ENCODE assay signal across 22 cellular contexts in genomic region chr2:160339726-160340125, GRCh38.
"Had no signal": no experiment of that assay in that cellular context is flagged by ENCODE, and none has a peak within 500 bp of the region (broad histone marks: within the 10 kb centered on the region; RNA-seq: fewer than 3 reads in every experiment).

No MANE protein-coding gene starts in this region.

- H3K27ac ChIP-seq: prostate gland, testis, VCaP had no signal

- ATAC-seq: naive thymus-derived CD8-positive, alpha-beta T cell; stimulated activated memory B cell treated with anti-CD40 and anti-IgM and Interleukin-4, amounts not matched to agents 10 μg/mL and 1 μg/mL and 100 μg/mL, for 72 hours had no signal

- H3K36me3 ChIP-seq: prostate gland, upper lobe of left lung had no signal

- H3K9me3 Mint-ChIP-seq: activated CD4-positive, alpha-beta T cell treated with anti-CD3 and anti-CD28 coated beads, Interleukin-2, amount 10 ng/mL, durations not matched to agents 7 days and 5 days; activated naive CD8-positive, alpha-beta T cell treated with anti-CD3 and anti-CD28 coated beads, Interleukin-2, amount 10 ng/mL, durations not matched to agents 7 days and 5 days; activated T-cell treated with anti-CD3 and anti-CD28 coated beads, Interleukin-2, amount 50 U/mL, for 24 hours; activated T-helper 2 cell treated with anti-CD3 and anti-CD28 coated beads, Interferon-gamma antibody, Interleukin-2, Interleukin-4, amounts not matched to agents 10 μg/mL and 5 μg/mL and 100 μg/mL, durations not matched to agents 14 hours and 24 hours and 36 hours; brain; dendritic cell treated with granulocyte-macrophage colony-stimulating factor and Interleukin-4, amounts not matched to agents 40 ng/mL and 50 ng/mL, for 4 days; naive thymus-derived CD8-positive, alpha-beta T cell; stimulated activated memory B cell treated with anti-CD40 and anti-IgM and Interleukin-4, amounts not matched to agents 10 μg/mL and 1 μg/mL and 100 μg/mL, for 72 hours had no signal

- H3K9me3 ChIP-seq: prostate gland, testis, upper lobe of left lung had no signal

- DNase-seq: activated CD4-positive, alpha-beta T cell treated with anti-CD3 and anti-CD28 coated beads, Interleukin-2, amount 10 ng/mL, durations not matched to agents 7 days and 5 days; activated CD8-positive, alpha-beta memory T cell treated with anti-CD3 and anti-CD28 coated beads for 24 hours; activated CD8-positive, alpha-beta memory T cell treated with anti-CD3 and anti-CD28 coated beads, Interleukin-2, amount 50 U/mL, for 4 hours; activated naive CD4-positive, alpha-beta T cell treated with Interleukin-2 at 50 U/mL for 16 hours; activated naive CD8-positive, alpha-beta T cell treated with anti-CD3 and anti-CD28 coated beads, Interleukin-2, amount 10 ng/mL, durations not matched to agents 7 days and 5 days; activated T-cell treated with anti-CD3 and anti-CD28 coated beads, Interleukin-2, amount 50 U/mL, for 24 hours; effector CD8-positive, alpha-beta T cell; erythroblast; foreskin melanocyte; kidney; naive thymus-derived CD8-positive, alpha-beta T cell; right cardiac atrium; stimulated activated CD4-positive, alpha-beta T cell treated with anti-CD3 and anti-CD28 coated beads, Interleukin-2, amount 100 ng/mL, for 24 hours; testis; upper lobe of left lung had no signal

- H3K27ac Mint-ChIP-seq: activated CD4-positive, alpha-beta T cell treated with anti-CD3 and anti-CD28 coated beads, Interleukin-2, amount 10 ng/mL, durations not matched to agents 7 days and 5 days; activated naive CD8-positive, alpha-beta T cell treated with anti-CD3 and anti-CD28 coated beads, Interleukin-2, amount 10 ng/mL, durations not matched to agents 7 days and 5 days; activated T-helper 2 cell treated with anti-CD3 and anti-CD28 coated beads, Interferon-gamma antibody, Interleukin-2, Interleukin-4, amounts not matched to agents 10 μg/mL and 5 μg/mL and 100 μg/mL, durations not matched to agents 14 hours and 24 hours and 36 hours; dendritic cell treated with granulocyte-macrophage colony-stimulating factor and Interleukin-4, amounts not matched to agents 40 ng/mL and 50 ng/mL, for 4 days; stimulated activated memory B cell treated with anti-CD40 and anti-IgM and Interleukin-4, amounts not matched to agents 10 μg/mL and 1 μg/mL and 100 μg/mL, for 72 hours had no signal

- H3K36me3 Mint-ChIP-seq: brain; stimulated activated memory B cell treated with anti-CD40 and anti-IgM and Interleukin-4, amounts not matched to agents 10 μg/mL and 1 μg/mL and 100 μg/mL, for 72 hours had no signal

- H3K4me1 ChIP-seq: prostate gland had no signal

- H3K4me3 ChIP-seq: lung, prostate gland, testis, upper lobe of left lung had no signal

- H3K4me3 Mint-ChIP-seq: activated CD4-positive, alpha-beta T cell treated with anti-CD3 and anti-CD28 coated beads, Interleukin-2, amount 10 ng/mL, durations not matched to agents 7 days and 5 days; activated naive CD8-positive, alpha-beta T cell treated with anti-CD3 and anti-CD28 coated beads, Interleukin-2, amount 10 ng/mL, durations not matched to agents 7 days and 5 days; activated T-cell treated with anti-CD3 and anti-CD28 coated beads, Interleukin-2, amount 50 U/mL, for 24 hours; dendritic cell treated with granulocyte-macrophage colony-stimulating factor and Interleukin-4, amounts not matched to agents 40 ng/mL and 50 ng/mL, for 4 days; naive thymus-derived CD8-positive, alpha-beta T cell; stimulated activated memory B cell treated with anti-CD40 and anti-IgM and Interleukin-4, amounts not matched to agents 10 μg/mL and 1 μg/mL and 100 μg/mL, for 72 hours had no signal

- H3K27me3 ChIP-seq: testis, upper lobe of left lung had no signal

- H3K27me3 Mint-ChIP-seq: activated CD4-positive, alpha-beta T cell treated with anti-CD3 and anti-CD28 coated beads, Interleukin-2, amount 10 ng/mL, durations not matched to agents 7 days and 5 days; activated naive CD8-positive, alpha-beta T cell treated with anti-CD3 and anti-CD28 coated beads, Interleukin-2, amount 10 ng/mL, durations not matched to agents 7 days and 5 days; activated T-cell treated with anti-CD3 and anti-CD28 coated beads, Interleukin-2, amount 50 U/mL, for 24 hours; dendritic cell treated with granulocyte-macrophage colony-stimulating factor and Interleukin-4, amounts not matched to agents 40 ng/mL and 50 ng/mL, for 4 days; naive thymus-derived CD8-positive, alpha-beta T cell; stimulated activated memory B cell treated with anti-CD40 and anti-IgM and Interleukin-4, amounts not matched to agents 10 μg/mL and 1 μg/mL and 100 μg/mL, for 72 hours had no signal
